Comparison of ENCODE assay signal across 9 cellular contexts in genomic region chr17:50875074-50875473, GRCh38. TPM values are rescaled to one million over a fixed set of nuclear protein-coding genes. Genes with fewer than 3 reads are reported as not detected.
"Had no signal": no experiment of that assay in that cellular context is flagged by ENCODE, and none has a peak within 500 bp of the region (broad histone marks: within the 10 kb centered on the region; RNA-seq: fewer than 3 reads in every experiment).

No MANE protein-coding gene starts in this region.

- H3K9ac ChIP-seq: KMS-11 had no signal

- FAIRE-seq: HTR-8/SVneo had no signal

- H3K27ac ChIP-seq: HL-60, KMS-11 had no signal

- H3K4me2 ChIP-seq: KMS-11 had no signal

- DNase-seq: IMR-90, KBM-7, KG1 had no signal

RNA-seq across cellular contexts. Expression of gene WFIKKN2, which starts 39.7 kb away (rescaled TPM):
- total RNA-seq: HT-29, HT1080, IMR-90 had no signal
- polyA plus RNA-seq: IgD-negative memory B cell had no signal
